In the genomic region with DNA sequence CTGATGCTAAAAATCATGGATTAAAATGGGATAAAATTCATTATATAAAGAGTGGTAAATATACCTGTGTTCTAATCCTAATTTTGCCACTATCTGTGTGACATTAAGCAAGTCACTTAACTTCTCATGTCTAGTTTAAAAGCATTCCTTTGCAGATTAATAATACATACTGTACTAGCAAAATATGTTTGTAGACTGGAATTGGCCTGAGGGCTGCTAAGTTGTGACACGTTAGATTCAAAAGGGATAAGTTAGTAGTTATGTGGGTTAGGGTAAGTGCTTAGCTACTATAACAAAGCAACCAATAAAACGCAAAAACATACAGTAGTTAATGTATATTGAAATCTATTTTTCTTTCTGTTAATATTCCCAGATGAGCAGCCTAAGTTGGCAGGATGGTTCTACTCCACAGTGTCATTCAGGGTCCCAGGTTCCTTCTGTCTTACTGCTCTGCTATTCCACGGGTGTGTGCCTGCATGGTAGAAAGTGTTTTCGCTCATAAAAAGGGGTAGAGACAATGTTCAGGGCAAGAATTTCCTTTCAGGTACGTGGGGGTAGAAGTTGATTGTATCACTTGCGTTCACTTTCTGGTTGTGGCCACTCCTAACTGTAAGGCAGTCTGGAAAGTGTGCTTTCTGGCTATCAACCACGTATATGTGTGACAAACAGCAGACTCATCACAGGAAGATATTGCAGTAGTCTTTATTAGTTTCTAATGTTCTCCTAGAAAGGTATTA, we compare ENCODE assay signal across 22 cellular contexts.
DNase-seq lines count a peak whose midpoint lies in the region; TF ChIP-seq lines count a peak whose summit lies in the region.
"Had no signal": no experiment of that assay in that cellular context is flagged by ENCODE, and none has a peak within 500 bp of the region (broad histone marks: within the 10 kb centered on the region; RNA-seq: fewer than 3 reads in every experiment).

No MANE protein-coding gene starts in this region.

- no peak for TF ChIP-seq POLR2A in breast epithelium (IDR thresholded peaks at IDR 0.05)

- no peaks in the 10 kb centered on the region for H3K27me3 Mint-ChIP-seq in activated T-cell treated with anti-CD3 and anti-CD28 coated beads, Interleukin-2, amount 50 U/mL, for 24 hours
- no peaks in the 10 kb centered on the region; the same call in 1 of the 2 replicates for H3K27me3 Mint-ChIP-seq in H9 (ENCODE audit: low read depth)

- H4K12ac ChIP-seq in trophoblast cell (ENCODE audit: low read depth, low read length) = no peak overlapping the region

- H3K79me1 ChIP-seq in H9 (ENCODE audit: insufficient read depth, low read depth, low read length, poor library complexity, severe bottlenecking) (no peaks in the 10 kb centered on the region), trophoblast cell (ENCODE audit: low read length) (no peaks in the 10 kb centered on the region)

- no peak overlapping the region for H2BK15ac ChIP-seq in H9 (ENCODE audit: low read depth, low read length)

- H3K4me1 ChIP-seq in H9 (ENCODE audit: insufficient read depth, low read length) = peaks cover 2% of the 10 kb centered on the region
- peaks cover 0 to 3% of the 10 kb centered on the region in 2 donors for H3K4me1 ChIP-seq in breast epithelium
- H3K4me1 ChIP-seq in trophoblast cell (ENCODE audit: control insufficient read depth in 1 of 2, insufficient read depth in 2 of 2, low read length in 2 of 2) = peaks cover 2% of the 10 kb centered on the region in 2 experiments

- H3K27me3 ChIP-seq in H9 (ENCODE audit: insufficient read depth, low read length) = no peaks in the 10 kb centered on the region
- H3K27me3 ChIP-seq in breast epithelium = no peaks in the 10 kb centered on the region
- H3K27me3 ChIP-seq in trophoblast cell (ENCODE audit: insufficient read depth, low read length) = no peaks in the 10 kb centered on the region
- H3K27me3 ChIP-seq: left lung, MG63, SJSA1, stomach, tibial nerve had no signal

- H3K23ac ChIP-seq in H9 (ENCODE audit: insufficient read length, low read depth, low read length) (no peak overlapping the region), trophoblast cell (ENCODE audit: low read length) (no peak overlapping the region)

- intact Hi-C loops in breast epithelium (cut with DNase I; ENCODE audit: low total_unique reads) = no loop called here

- no CpG with 5 or more reads among the region's 7 CpGs for WGBS in H9 (ENCODE audit: extremely low coverage, insufficient read length, low lambda C conversion rate)
- WGBS in trophoblast cell (ENCODE audit: extremely low coverage, insufficient coverage, insufficient read length) = no CpG with 5 or more reads among the region's 7 CpGs

- H3K36me3 ChIP-seq in breast epithelium (no peaks in the 10 kb centered on the region), trophoblast cell (ENCODE audit: control insufficient read depth in 1 of 2, insufficient read depth in 2 of 2, low read length in 2 of 2) (no peaks in the 10 kb centered on the region)
- H3K36me3 ChIP-seq: HAP-1, left lung, MG63, SJSA1, stomach, tibial nerve had no signal

- DNase-seq in activated T-cell treated with anti-CD3 and anti-CD28 coated beads, Interleukin-2, amount 50 U/mL, for 24 hours = no peak
- no peak for DNase-seq in activated T-cell treated with anti-CD3 and anti-CD28 coated beads, Interleukin-2, amount 50 U/mL, for 48 hours
- DNase-seq in H9 (no peak), breast epithelium (ENCODE audit: low spot score in 2 of 2) (no peak), trophoblast cell (peak; percentile 88 to 97), GM10248 (ENCODE audit: extremely low spot score) (no peak), DMS 273 treated with DMSO at 0.1 percent for 48 hours (lab: John Stamatoyannopoulos, UW) (no peak), NCI-H1092 treated with DMSO at 0.1 percent for 48 hours (lab: John Stamatoyannopoulos, UW) (no peak)
- DNase-seq: activated CD8-positive, alpha-beta memory T cell treated with anti-CD3 and anti-CD28 coated beads, Interleukin-2, amount 50 U/mL, for 4 hours; activated gamma-delta T cell; cerebellar nuclear complex; DMS79; left lung; mesendoderm; MG63; NCI-H446; stimulated activated CD4-positive, alpha-beta T cell treated with anti-CD3 and anti-CD28 coated beads, Interleukin-15, amount 100 ng/mL, for 24 hours; stomach had no signal

- peak overlapping the region; percentile 73 for H3K27ac Mint-ChIP-seq in activated T-cell treated with anti-CD3 and anti-CD28 coated beads, Interleukin-2, amount 50 U/mL, for 24 hours
- no peak overlapping the region for H3K27ac Mint-ChIP-seq in H9
- H3K27ac Mint-ChIP-seq: progenitor cell of endocrine pancreas had no signal

- no peak overlapping the region for H3K4me2 ChIP-seq in H9 (ENCODE audit: insufficient read depth, insufficient read length, low read length)
- H3K4me2 ChIP-seq in trophoblast cell (ENCODE audit: low read length) = no peak overlapping the region

- peak overlapping the region; percentile 66 for H3K56ac ChIP-seq in H9 (ENCODE audit: insufficient read length, low read depth, low read length)

- CTCF ChIA-PET in GM10248 (lab: Yijun Ruan, JAX) = no interaction called here

- H4K5ac ChIP-seq in H9 (ENCODE audit: insufficient read length, low read depth, low read length) = no peak overlapping the region

- POLR2A ChIA-PET in GM10248 (lab: Yijun Ruan, JAX) = no interaction called here

- H2BK5ac ChIP-seq in H9 (ENCODE audit: insufficient read length, low read length) = no peak overlapping the region
- H2BK5ac ChIP-seq in trophoblast cell (ENCODE audit: low read depth, low read length, poor library complexity) = peak overlapping the region; percentile 39

- H3K79me2 ChIP-seq in H9 (ENCODE audit: insufficient read depth, low read length) (no peaks in the 10 kb centered on the region), trophoblast cell (ENCODE audit: control insufficient read depth, insufficient read depth, low read length, poor library complexity) (no peaks in the 10 kb centered on the region)

- H3K4me3 ChIP-seq in breast epithelium = no peak overlapping the region
- H3K4me3 ChIP-seq in trophoblast cell (ENCODE audit: low read depth, low read length) = no peak overlapping the region
- H3K4me3 ChIP-seq: HAP-1, left lung, MG63, SJSA1, stomach, tibial nerve had no signal

- no peaks in the 10 kb centered on the region for H3K23me2 ChIP-seq in H9 (ENCODE audit: insufficient read length, low read depth, low read length, poor library complexity, severe bottlenecking)

- no peaks in the 10 kb centered on the region for H3K9me3 ChIP-seq in H9 (ENCODE audit: control insufficient read depth, low read depth, low read length)
- H3K9me3 ChIP-seq in breast epithelium = no peaks in the 10 kb centered on the region
- no peaks in the 10 kb centered on the region for H3K9me3 ChIP-seq in trophoblast cell (ENCODE audit: insufficient read depth, low read depth, low read length)
- H3K9me3 ChIP-seq: HAP-1, left lung, MG63, SJSA1, stomach, tibial nerve had no signal

- TF ChIP-seq CTCF in H9 (conservative IDR thresholded peaks at IDR 0.05) = no peak
- TF ChIP-seq CTCF in breast epithelium (IDR thresholded peaks at IDR 0.05) = no peak
- TF ChIP-seq CTCF in GM10248 (IDR thresholded peaks at IDR 0.05; ENCODE audit: control extremely low read depth, extremely low read depth, low read depth, missing control alignments) = no peak

- H2AFZ ChIP-seq in H9 (ENCODE audit: low read length) (no peak overlapping the region), trophoblast cell (ENCODE audit: insufficient read depth, low read length, poor library complexity) (no peak overlapping the region)

- H4K8ac ChIP-seq in H9 (replicated peaks; ENCODE audit: insufficient read length, low read depth, low read length) (no peak overlapping the region), trophoblast cell (ENCODE audit: low read depth, low read length) (no peak overlapping the region)

- H4K20me1 ChIP-seq in H9 (ENCODE audit: control insufficient read depth, insufficient read depth, insufficient read length) = no peaks in the 10 kb centered on the region

- no peak overlapping the region for H3T11ph ChIP-seq in H9 (ENCODE audit: low read length)

- H3K18ac ChIP-seq in H9 (ENCODE audit: insufficient read length, low read depth, low read length) (no peak overlapping the region), trophoblast cell (ENCODE audit: low read length) (no peak overlapping the region)

- H2AK5ac ChIP-seq in H9 (ENCODE audit: insufficient read length, low read length) (no peak overlapping the region), trophoblast cell (ENCODE audit: low read length) (no peak overlapping the region)

- H2BK12ac ChIP-seq in H9 (ENCODE audit: insufficient read length, low read depth, low read length) (no peak overlapping the region), trophoblast cell (ENCODE audit: low read length) (no peak overlapping the region)

- H3K27ac ChIP-seq in H9 (ENCODE audit: insufficient read length, low read depth, low read length) (no peak overlapping the region), breast epithelium (peak overlapping the region; percentile 49 to 50), trophoblast cell (ENCODE audit: low read depth, low read length) (no peak overlapping the region)
- H3K27ac ChIP-seq: left lung, SJSA1, tibial nerve had no signal

- peaks cover 72% of the 10 kb centered on the region for H3K4me1 Mint-ChIP-seq in activated T-cell treated with anti-CD3 and anti-CD28 coated beads, Interleukin-2, amount 50 U/mL, for 24 hours (ENCODE audit: low read depth)
- H3K4me1 Mint-ChIP-seq in H9 = peaks cover 17 to 22% of the 10 kb centered on the region in 2 experiments

- H3K9ac ChIP-seq in H9 (ENCODE audit: extremely low read depth, insufficient read length, low read length) = no peak overlapping the region
- no peak overlapping the region for H3K9ac ChIP-seq in trophoblast cell (ENCODE audit: low read length)

- H3K4me3 Mint-ChIP-seq in activated T-cell treated with anti-CD3 and anti-CD28 coated beads, Interleukin-2, amount 50 U/mL, for 24 hours = no peak overlapping the region
- no peak overlapping the region for H3K4me3 Mint-ChIP-seq in H9

- H4K91ac ChIP-seq in H9 (ENCODE audit: insufficient read length, low read depth, low read length) = no peak overlapping the region
- H4K91ac ChIP-seq in trophoblast cell (ENCODE audit: low read depth, low read length) = no peak overlapping the region

- H3K14ac ChIP-seq in H9 (ENCODE audit: insufficient read depth, low read length) = no peak overlapping the region
- no peak overlapping the region for H3K14ac ChIP-seq in trophoblast cell (ENCODE audit: low read length)

- H2BK120ac ChIP-seq in H9 (ENCODE audit: low read depth, low read length, poor library complexity, severe bottlenecking) = no peak overlapping the region
- H2BK120ac ChIP-seq in trophoblast cell (ENCODE audit: insufficient read depth, low read length, poor library complexity) = no peak overlapping the region

- no peaks in the 10 kb centered on the region for H3K9me3 Mint-ChIP-seq in activated T-cell treated with anti-CD3 and anti-CD28 coated beads, Interleukin-2, amount 50 U/mL, for 24 hours
- H3K9me3 Mint-ChIP-seq in H9 = no peaks in the 10 kb centered on the region

- H3K4ac ChIP-seq in H9 (ENCODE audit: low read depth, low read length) = no peak overlapping the region
- H3K4ac ChIP-seq in trophoblast cell (ENCODE audit: low read depth, low read length) = no peak overlapping the region

- peaks cover 5% of the 10 kb centered on the region for H3K36me3 Mint-ChIP-seq in activated T-cell treated with anti-CD3 and anti-CD28 coated beads, Interleukin-2, amount 50 U/mL, for 24 hours (ENCODE audit: low read depth)
- H3K36me3 Mint-ChIP-seq in H9 (ENCODE audit: insufficient read depth in 1 of 3, low read depth in 3 of 3) = peaks cover 0 to under 1% (median 0%) of the 10 kb centered on the region in 3 experiments; a peak in 1 of 7 replicates

- H2BK20ac ChIP-seq in H9 (ENCODE audit: low read depth, low read length, poor library complexity, severe bottlenecking) = no peak overlapping the region

Comparison
In these comparisons a context has a peak if more than half of its experiments do, and no peak if none do; other contexts are left out.
1. DNase-seq: peak in trophoblast cell (2 of 2); none in activated T-cell treated with anti-CD3 and anti-CD28 coated beads, Interleukin-2, amount 50 U/mL, for 24 hours (single experiment), activated T-cell treated with anti-CD3 and anti-CD28 coated beads, Interleukin-2, amount 50 U/mL, for 48 hours (0 of 2), H9 (single experiment), breast epithelium (0 of 2), GM10248 (single experiment), DMS 273 treated with DMSO at 0.1 percent for 48 hours (single experiment) and NCI-H1092 treated with DMSO at 0.1 percent for 48 hours (single experiment).
2. H3K27ac ChIP-seq: peak in breast epithelium (2 of 2); none in H9 (single experiment) and trophoblast cell (single experiment).